ENCODE assay signal across 8 cellular contexts in genomic region chr20:58408603-58409246, GRCh38. TPM values are rescaled to one million over a fixed set of nuclear protein-coding genes. Genes with fewer than 3 reads are reported as not detected.
A peak's percentile ranks its signal among the peaks of the same experiment; 100 is the strongest.
DNase-seq lines count a peak whose midpoint lies in the region; ATAC-seq and TF ChIP-seq lines count a peak whose summit lies in the region.
"Had no signal": no experiment of that assay in that cellular context is flagged by ENCODE, and none has a peak within 500 bp of the region (broad histone marks: within the 10 kb centered on the region; RNA-seq: fewer than 3 reads in every experiment).

No MANE protein-coding gene starts in this region.

- peaks cover 4% of the 10 kb centered on the region for H3K36me3 Mint-ChIP-seq in progenitor cell of endocrine pancreas (ENCODE audit: insufficient read depth)

- DNase-seq in GM13976 (ENCODE audit: low spot score), result peak; percentile 45
- DNase-seq in NCI-H2029 (lab: John Stamatoyannopoulos, UW), result peak; percentile 84
- peak; percentile 22 for DNase-seq in central memory CD4-positive, alpha-beta T cell
- DNase-seq in progenitor cell of endocrine pancreas (ENCODE audit: low spot score, unreplicated experiment), result no peak
- no peak for DNase-seq in GM19240 (ENCODE audit: insufficient read length, low spot score)
- no peak for DNase-seq in MV-4-11 (lab: John Stamatoyannopoulos, UW)
- DNase-seq: left cardiac atrium had no signal

- peak overlapping the region; percentile 8 for H3K27ac Mint-ChIP-seq in progenitor cell of endocrine pancreas

- in situ Hi-C loops in GM13976 (cut with MboI; ENCODE audit: low sequenced_read_pairs, unreplicated experiment), result no loop called here

- H3K27me3 Mint-ChIP-seq in progenitor cell of endocrine pancreas, result no peaks in the 10 kb centered on the region

- no peak for TF ChIP-seq CTCF in GM13976 (IDR thresholded peaks at IDR 0.05; ENCODE audit: borderline replicate concordance, control extremely low read depth, extremely low read depth, insufficient read depth, missing control alignments)
- no peak for TF ChIP-seq CTCF in progenitor cell of endocrine pancreas (IDR thresholded peaks at IDR 0.05; ENCODE audit: unreplicated experiment)

- no peak overlapping the region for H3K4me3 Mint-ChIP-seq in progenitor cell of endocrine pancreas (ENCODE audit: low read depth)

- H3K4me1 Mint-ChIP-seq in progenitor cell of endocrine pancreas (ENCODE audit: low read depth), result peaks cover 14% of the 10 kb centered on the region

- no peak for ATAC-seq in GM18861 (IDR thresholded peaks at IDR 0.05; ENCODE audit: unreplicated experiment)

- no peaks in the 10 kb centered on the region for H3K9me3 Mint-ChIP-seq in progenitor cell of endocrine pancreas (ENCODE audit: low read depth)

RNA-seq across cellular contexts. Expression of gene VAPB, which starts 19.7 kb away (rescaled TPM):
- total RNA-seq in progenitor cell of endocrine pancreas, result 53.8 and 56.3 TPM in 2 replicates

Comparison
In these comparisons a context has a peak if more than half of its experiments do, and no peak if none do; other contexts are left out.
1. DNase-seq: peak in GM13976 (single experiment), NCI-H2029 (single experiment) and central memory CD4-positive, alpha-beta T cell (single experiment); none in progenitor cell of endocrine pancreas (single experiment), GM19240 (single experiment) and MV-4-11 (single experiment).